Comparison of ENCODE assay signal across 9 cellular contexts in the genomic region with DNA sequence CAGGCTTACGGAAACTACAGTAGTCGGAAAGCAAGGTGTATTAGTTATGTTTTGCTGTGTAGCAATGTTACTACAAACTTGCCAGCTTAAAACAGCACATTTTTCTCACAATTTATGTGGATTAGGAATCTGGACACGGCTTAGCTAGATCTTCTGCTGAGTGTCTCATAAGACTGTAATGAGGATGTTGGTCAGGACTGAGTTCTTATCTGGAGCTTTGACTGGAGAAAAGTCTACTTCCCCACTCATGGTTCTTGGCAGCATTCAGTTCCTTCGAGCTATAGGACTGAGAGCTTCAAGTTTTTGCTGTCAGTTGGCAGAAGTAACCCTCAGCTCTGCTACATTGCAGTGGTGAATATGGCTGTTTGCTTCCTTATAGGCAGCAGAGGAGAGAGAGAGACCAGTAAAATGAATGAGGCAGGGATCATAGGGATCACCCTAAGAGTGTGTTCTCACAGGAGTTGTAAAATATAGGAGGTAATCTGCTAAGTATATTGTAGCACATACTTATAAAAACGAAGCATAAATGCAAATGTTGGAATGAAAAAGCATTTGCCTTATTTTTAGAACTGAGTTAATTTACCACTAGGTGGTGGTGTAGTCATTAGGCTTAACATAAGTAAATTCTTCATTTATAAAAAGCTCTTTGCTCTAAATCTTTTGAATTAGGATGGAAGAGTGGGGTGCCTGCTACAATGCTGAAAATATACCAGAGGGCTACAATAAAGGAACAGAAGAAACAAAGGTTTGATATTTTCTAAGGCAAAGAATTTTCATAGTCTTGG. TPM values are rescaled to one million over a fixed set of nuclear protein-coding genes. Genes with fewer than 3 reads are reported as not detected.
DNase-seq lines count a peak whose midpoint lies in the region; ATAC-seq and TF ChIP-seq lines count a peak whose summit lies in the region.
"Had no signal": no experiment of that assay in that cellular context is flagged by ENCODE, and none has a peak within 500 bp of the region (broad histone marks: within the 10 kb centered on the region; RNA-seq: fewer than 3 reads in every experiment).

No MANE protein-coding gene starts in this region.

- H3F3A ChIP-seq in DOHH2 (ENCODE audit: control insufficient read depth, insufficient read depth) = no peaks in the 10 kb centered on the region

- H3K4me1 Mint-ChIP-seq in CD8-positive, alpha-beta memory T cell = no peaks in the 10 kb centered on the region
- H3K4me1 Mint-ChIP-seq: naive B cell had no signal

- H3K4me3 ChIP-seq in DOHH2 (ENCODE audit: low read length) (no peak overlapping the region), brain microvascular endothelial cell (ENCODE audit: low read depth, low read length) (no peak overlapping the region), mucosa of descending colon (no peak overlapping the region)
- H3K4me3 ChIP-seq in CD8-positive, alpha-beta memory T cell (ENCODE audit: low read length) = no peak overlapping the region

- CTCF ChIA-PET in CD8-positive, alpha-beta memory T cell (lab: Charles Lee) = interaction anchor here (1.1 kb wide), 1 partner anchor 38 kb away, joined by 3 read pairs; a partner anchor contains a TSS

- H3K27ac ChIP-seq in DOHH2 (ENCODE audit: low read depth, low read length) = no peak overlapping the region
- H3K27ac ChIP-seq in brain microvascular endothelial cell = no peak overlapping the region
- H3K27ac ChIP-seq in CD8-positive, alpha-beta memory T cell (ENCODE audit: low read depth, low read length) = no peak overlapping the region

- no peaks in the 10 kb centered on the region; the same call in 1 of the 2 replicates for H4K20me1 ChIP-seq in DOHH2 (ENCODE audit: control insufficient read depth, insufficient read depth, low read depth, low read length)

- no peaks in the 10 kb centered on the region for H3K4me1 ChIP-seq in DOHH2 (ENCODE audit: control insufficient read depth, low read length)
- H3K4me1 ChIP-seq in mucosa of descending colon (ENCODE audit: low read depth) = no peaks in the 10 kb centered on the region
- no peaks in the 10 kb centered on the region for H3K4me1 ChIP-seq in CD8-positive, alpha-beta memory T cell (ENCODE audit: insufficient read depth, low read length)

- no peaks in the 10 kb centered on the region for H3K79me2 ChIP-seq in DOHH2 (ENCODE audit: control insufficient read depth, low read length)

- intact Hi-C loops in mucosa of descending colon (cut with DNase I, micrococcal nuclease) = no loop called here

- H3K36me3 Mint-ChIP-seq in CD8-positive, alpha-beta memory T cell = peaks cover 0 to 53% (median 2%) of the 10 kb centered on the region in 3 donors
- H3K36me3 Mint-ChIP-seq: naive B cell had no signal

- POLR2A ChIA-PET in CD8-positive, alpha-beta memory T cell (lab: Charles Lee) = no interaction called here

- TF ChIP-seq CTCF in DOHH2 (IDR thresholded peaks at IDR 0.05; ENCODE audit: low read depth, low read length, poor library complexity, severe bottlenecking) = peak; percentile 45
- TF ChIP-seq CTCF in brain microvascular endothelial cell (IDR thresholded peaks at IDR 0.05; ENCODE audit: low read depth, low read length, missing control alignments) = peak; percentile 16
- no peak for TF ChIP-seq CTCF in mucosa of descending colon (IDR thresholded peaks at IDR 0.05)

- H3K36me3 ChIP-seq in DOHH2 (ENCODE audit: control insufficient read depth, low read length) (peaks cover 3% of the 10 kb centered on the region; the same call in 1 of the 2 replicates), brain microvascular endothelial cell (replicated peaks) (no peaks in the 10 kb centered on the region), mucosa of descending colon (ENCODE audit: low read depth) (no peaks in the 10 kb centered on the region)
- H3K36me3 ChIP-seq in CD8-positive, alpha-beta memory T cell (ENCODE audit: insufficient read depth, low read length) = no peaks in the 10 kb centered on the region

- H3K4me2 ChIP-seq in DOHH2 (ENCODE audit: low read length) = no peak overlapping the region

- no peaks in the 10 kb centered on the region for H3K27me3 Mint-ChIP-seq in CD8-positive, alpha-beta memory T cell
- H3K27me3 Mint-ChIP-seq: naive B cell had no signal

- no peaks in the 10 kb centered on the region for H3K9me2 ChIP-seq in DOHH2 (replicated peaks; ENCODE audit: control insufficient read depth, low read length)

- DNase-seq in M059J (ENCODE audit: low read depth) (peak; percentile 5), brain microvascular endothelial cell (peak; percentile 5), mucosa of descending colon (no peak), NCI-H2081 treated with DMSO at 0.1 percent for 48 hours (lab: John Stamatoyannopoulos, UW) (no peak), HuH-7 (ENCODE audit: low spot score) (no peak)
- no peak for DNase-seq in stimulated activated CD4-positive, alpha-beta T cell treated with anti-CD3 and anti-CD28 coated beads, Interleukin-2, amount 100 ng/mL, for 24 hours
- no peak for DNase-seq in CD8-positive, alpha-beta memory T cell
- DNase-seq: naive B cell had no signal

- H3K9me3 Mint-ChIP-seq in CD8-positive, alpha-beta memory T cell = no peaks in the 10 kb centered on the region
- H3K9me3 Mint-ChIP-seq: naive B cell had no signal

- H3K27ac Mint-ChIP-seq in CD8-positive, alpha-beta memory T cell = peak overlapping the region in 3 of 8 donors; percentile 13 to 63 (median 63)

- in situ Hi-C loops in brain microvascular endothelial cell (cut with HindIII; ENCODE audit: low pct_ligation_motif_present, low sequenced_read_pairs) = no loop called here

- no peaks in the 10 kb centered on the region for H3K9me3 ChIP-seq in DOHH2 (ENCODE audit: control insufficient read depth, insufficient read depth, low read length)
- no peaks in the 10 kb centered on the region for H3K9me3 ChIP-seq in mucosa of descending colon
- no peaks in the 10 kb centered on the region for H3K9me3 ChIP-seq in CD8-positive, alpha-beta memory T cell (ENCODE audit: low read length)

- no peaks in the 10 kb centered on the region for H3K27me3 ChIP-seq in DOHH2 (ENCODE audit: control insufficient read depth, low read length)
- no peaks in the 10 kb centered on the region for H3K27me3 ChIP-seq in brain microvascular endothelial cell (replicated peaks)
- no peaks in the 10 kb centered on the region for H3K27me3 ChIP-seq in CD8-positive, alpha-beta memory T cell (ENCODE audit: insufficient read depth, low read length, poor library complexity, severe bottlenecking)

- H3K4me3 Mint-ChIP-seq in CD8-positive, alpha-beta memory T cell = no peak overlapping the region
- H3K4me3 Mint-ChIP-seq: naive B cell had no signal

- peak; percentile 45 for ATAC-seq in mucosa of descending colon

RNA-seq across cellular contexts. Expression of a gene that starts 38.6 kb away (rescaled TPM):
- 26.9 and 53.0 TPM in 2 replicates for total RNA-seq in M059J (2014; rRNA removed; shearing (Covaris generic))
- total RNA-seq in mucosa of descending colon = 10 to 100 TPM; 33.9 to 49.6 (median 41.6) TPM
- 10 to 100 TPM; 49.9 to 55.4 TPM for total RNA-seq in CD8-positive, alpha-beta memory T cell
- polyA plus RNA-seq in CD8-positive, alpha-beta memory T cell = 52.6 TPM

Comparison
In these comparisons a context has a peak if more than half of its experiments do, and no peak if none do; other contexts are left out.
1. DNase-seq: peak in M059J (single experiment) and brain microvascular endothelial cell (single experiment); none in mucosa of descending colon (0 of 3), NCI-H2081 treated with DMSO at 0.1 percent for 48 hours (single experiment), stimulated activated CD4-positive, alpha-beta T cell treated with anti-CD3 and anti-CD28 coated beads, Interleukin-2, amount 100 ng/mL, for 24 hours (0 of 2), HuH-7 (single experiment) and CD8-positive, alpha-beta memory T cell (0 of 5).